Comparison of ENCODE assay signal across 1 cellular context in genomic region chr9:136847827-136848392, GRCh38.
TF ChIP-seq lines count a peak whose summit lies in the region.

No MANE protein-coding gene starts in this region.

TF ChIP-seq in K562, 482 proteins besides CTCF, POLR2A, EP300 and RAD21 (continued from another document and continues in another):
- TF ChIP-seq E2F1 (CRISPR knock-in tag; IDR thresholded peaks at IDR 0.05) (0 out of 2 replicates have a peak, but pooled peaks have one; percentile 43), NR3C1 (CRISPR knock-in tag; IDR thresholded peaks at IDR 0.05) (no peak), SMAD4 (CRISPR knock-in tag; conservative IDR thresholded peaks at IDR 0.05) (peak; percentile 56; the same call in 1 of the 2 replicates), NCOA6 (IDR thresholded peaks at IDR 0.05) (no peak), POLR2AphosphoS2 (IDR thresholded peaks at IDR 0.05; ENCODE audit: low read length) (peak; percentile 59; the same call in 1 of the 2 replicates), COPS2 (conservative IDR thresholded peaks at IDR 0.05) (no peak), ARID1B (IDR thresholded peaks at IDR 0.05) (no peak), MXI1 (IDR thresholded peaks at IDR 0.05; ENCODE audit: low read depth, low read length) (no peak), BRD4 (IDR thresholded peaks at IDR 0.05) (no peak), ZBTB43 (CRISPR knock-in tag; IDR thresholded peaks at IDR 0.05) (no peak), E2F6 (IDR thresholded peaks at IDR 0.05; ENCODE audit: borderline replicate concordance in 1 of 2, extremely low read depth in 1 of 2, insufficient read depth in 1 of 2, insufficient read length in 1 of 2, low read depth in 1 of 2, low read length in 1 of 2, poor library complexity in 1 of 2, severe bottlenecking in 1 of 2) (peak; percentile 51 to 77), BRCA1 (IDR thresholded peaks at IDR 0.05) (no peak), BRCA1 (CRISPR knock-in tag; IDR thresholded peaks at IDR 0.05) (no peak), ERF (CRISPR knock-in tag; IDR thresholded peaks at IDR 0.05) (no peak), HEY1 (CRISPR knock-in tag; IDR thresholded peaks at IDR 0.05; ENCODE audit: borderline replicate concordance) (no peak), ZNF140 (CRISPR knock-in tag; IDR thresholded peaks at IDR 0.05) (no peak), ZNF551 (CRISPR knock-in tag; IDR thresholded peaks at IDR 0.05) (no peak), ZSCAN32 (CRISPR knock-in tag; IDR thresholded peaks at IDR 0.05) (no peak), PHB2 (IDR thresholded peaks at IDR 0.05; ENCODE audit: low read depth) (no peak), BMI1 (IDR thresholded peaks at IDR 0.05; ENCODE audit: low read length) (no peak), ESRRB (CRISPR knock-in tag; IDR thresholded peaks at IDR 0.05; ENCODE audit: borderline replicate concordance) (no peak), HNRNPLL (IDR thresholded peaks at IDR 0.05; ENCODE audit: low read depth, low read length, poor library complexity, severe bottlenecking) (peak; percentile 55), ATF2 (CRISPR knock-in tag; IDR thresholded peaks at IDR 0.05) (no peak; the same call in 1 of the 2 replicates), ZFX (CRISPR knock-in tag; IDR thresholded peaks at IDR 0.05) (peak; percentile 61), TSC22D4 (tag; IDR thresholded peaks at IDR 0.05) (no peak), DLX4 (CRISPR knock-in tag; IDR thresholded peaks at IDR 0.05) (no peak), SRSF3 (IDR thresholded peaks at IDR 0.05; ENCODE audit: insufficient read depth, low read length) (no peak), ZBTB5 (IDR thresholded peaks at IDR 0.05) (no peak), PBX2 (CRISPR knock-in tag; IDR thresholded peaks at IDR 0.05; ENCODE audit: low read depth) (no peak), PBX2 (tag; conservative IDR thresholded peaks at IDR 0.05; ENCODE audit: low read depth) (no peak), RBM14 (IDR thresholded peaks at IDR 0.05; ENCODE audit: borderline replicate concordance, insufficient read depth, low read depth, low read length) (no peak), XRCC4 (IDR thresholded peaks at IDR 0.05; ENCODE audit: extremely low read depth, insufficient read depth, insufficient read length) (no peak), MLX (CRISPR knock-in tag; conservative IDR thresholded peaks at IDR 0.05) (no peak), RBBP5 (IDR thresholded peaks at IDR 0.05; ENCODE audit: borderline replicate concordance, insufficient read depth, low read length, poor library complexity, severe bottlenecking) (peak; percentile 63), CBX8 (IDR thresholded peaks at IDR 0.05; ENCODE audit: borderline replicate concordance, extremely low read depth, low read depth, low read length, poor library complexity, severe bottlenecking) (no peak), SREBF1 (IDR thresholded peaks at IDR 0.05; ENCODE audit: borderline replicate concordance, low read depth, low read length) (no peak), SIN3A (IDR thresholded peaks at IDR 0.05; ENCODE audit: borderline replicate concordance in 2 of 2, control insufficient read depth in 1 of 2, low read depth in 2 of 2, low read length in 2 of 2) (peak; percentile 13 to 15; a peak in 2 of 4 replicates), NKRF (IDR thresholded peaks at IDR 0.05; ENCODE audit: borderline replicate concordance) (peak; percentile 82), ETV6 (IDR thresholded peaks at IDR 0.05; ENCODE audit: borderline replicate concordance in 1 of 2, low read depth in 2 of 2, low read length in 1 of 2) (no peak), ETV6 (CRISPR knock-in tag; IDR thresholded peaks at IDR 0.05; ENCODE audit: borderline replicate concordance) (0 out of 2 replicates have a peak, but pooled peaks have one; percentile 44), CC2D1A (IDR thresholded peaks at IDR 0.05) (no peak), GABPB2 (CRISPR knock-in tag; conservative IDR thresholded peaks at IDR 0.05) (no peak), CREB3 (tag; conservative IDR thresholded peaks at IDR 0.05; ENCODE audit: low read depth) (no peak), NBN (IDR thresholded peaks at IDR 0.05; ENCODE audit: low read depth) (peak; percentile 37; the same call in 1 of the 2 replicates), PRDM10 (IDR thresholded peaks at IDR 0.05; ENCODE audit: partially characterized antibody) (no peak), ELF2 (CRISPR knock-in tag; IDR thresholded peaks at IDR 0.05) (0 out of 2 replicates have a peak, but pooled peaks have one; percentile 16), PML (IDR thresholded peaks at IDR 0.05; ENCODE audit: low read length) (peak; percentile 34; the same call in 1 of the 2 replicates), ZNF79 (CRISPR knock-in tag; IDR thresholded peaks at IDR 0.05; ENCODE audit: low read depth) (no peak)
